ENCODE assay signal across 35 cellular contexts in the genomic region with DNA sequence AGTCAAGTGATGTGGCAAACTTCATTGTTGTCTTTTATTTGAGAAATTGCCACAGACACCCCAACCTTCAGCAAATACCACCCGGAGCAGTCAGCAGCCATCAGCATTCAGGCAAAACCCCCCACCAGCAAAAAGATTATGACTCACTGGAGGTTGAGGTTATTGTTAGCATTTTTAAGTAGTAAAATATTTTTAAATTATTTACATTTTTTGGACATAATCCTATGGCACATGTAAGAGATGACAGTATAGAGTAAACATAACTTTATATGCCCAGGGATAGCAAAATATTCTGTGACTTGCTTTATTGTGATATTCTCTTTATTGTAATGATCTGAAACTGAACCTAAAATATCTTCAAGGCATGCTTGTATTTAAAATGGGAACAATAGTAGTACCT.
"Had no signal": no experiment of that assay in that cellular context is flagged by ENCODE, and none has a peak within 500 bp of the region (broad histone marks: within the 10 kb centered on the region; RNA-seq: fewer than 3 reads in every experiment).

No MANE protein-coding gene starts in this region.

- H3K9ac ChIP-seq: KMS-11 had no signal

- DNase-seq: Karpas-422, Kasumi-1, MM.1S, MV-4-11, NCI-H1048, NCI-H1092, NCI-H1092 treated with DMSO at 0.1 percent for 48 hours, NCI-H1105, NCI-H1105 treated with DMSO at 0.1 percent for 48 hours, NCI-H1417, NCI-H1417 treated with DMSO at 0.1 percent for 48 hours, NCI-H1436, NCI-H1436 treated with DMSO at 0.1 percent for 48 hours, NCI-H146, NCI-H1694, NCI-H1694 treated with DMSO at 0.1 percent for 48 hours, NCI-H187, NCI-H187 treated with DMSO at 0.1 percent for 48 hours, NCI-H1930, NCI-H2029, NCI-H2029 treated with DMSO at 0.1 percent for 48 hours, NCI-H2081, NCI-H2081 treated with DMSO at 0.1 percent for 48 hours, NCI-H2107, NCI-H2171, NCI-H2171 treated with DMSO at 0.1 percent for 48 hours, NCI-H2227 treated with DMSO at 0.1 percent for 48 hours, NCI-H226, NCI-H345, NCI-H446, NCI-H446 treated with DMSO at 0.1 percent for 48 hours, NCI-H510A, NCI-H510A treated with DMSO at 0.1 percent for 48 hours, NCI-H524 had no signal

- H3K4me2 ChIP-seq: KMS-11 had no signal

- H3K27ac ChIP-seq: KMS-11 had no signal
